In the genomic region with DNA sequence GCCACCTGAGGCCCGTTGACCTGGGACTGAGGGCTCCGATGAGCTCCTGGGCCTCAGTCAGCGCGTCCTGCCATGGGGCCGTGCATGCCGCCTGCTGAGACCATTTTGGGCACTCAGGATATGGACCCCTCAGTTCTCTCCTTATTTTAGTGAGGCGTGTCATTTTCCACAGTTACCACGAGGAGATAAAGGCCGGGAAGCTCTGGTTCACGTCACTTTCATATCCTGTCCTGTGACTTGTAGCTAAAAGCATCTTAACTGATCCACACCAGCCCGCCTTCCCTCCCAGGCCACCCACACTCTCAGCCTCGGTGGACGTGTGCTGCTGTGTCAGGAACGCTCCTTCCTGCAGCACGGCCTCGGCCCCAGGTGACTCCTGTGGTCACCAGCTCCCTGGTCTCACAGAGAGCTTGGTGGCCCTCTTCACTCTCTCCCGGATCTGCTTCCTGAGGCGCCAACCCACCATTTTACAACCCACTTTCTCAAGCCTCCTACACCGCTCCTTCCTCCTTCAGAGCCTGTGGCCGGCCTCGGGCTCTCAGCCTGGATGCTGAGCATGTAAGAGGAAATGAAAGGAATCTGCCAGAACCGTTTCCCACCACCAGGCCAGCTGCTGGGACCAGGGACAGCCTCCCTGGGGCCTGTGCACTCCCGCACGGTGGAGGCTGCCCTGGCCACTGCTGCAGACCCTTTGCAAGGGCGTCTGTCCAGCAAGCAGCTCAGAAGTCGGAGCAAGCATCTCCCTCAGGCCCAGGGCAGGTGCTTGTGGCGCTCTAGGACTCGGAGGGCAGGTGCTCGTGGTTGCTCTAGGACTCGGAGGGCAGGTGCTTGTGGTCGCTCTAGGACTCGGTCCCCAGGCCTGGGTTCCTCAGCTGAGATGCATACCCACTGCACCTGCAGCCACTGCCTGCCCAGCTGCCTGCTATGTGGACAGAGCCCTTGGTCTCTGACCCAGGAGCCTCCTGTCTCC, we compare ENCODE assay signal across 15 cellular contexts. TPM values are rescaled to one million over a fixed set of nuclear protein-coding genes. Genes with fewer than 3 reads are reported as not detected.
A peak's percentile ranks its signal among the peaks of the same experiment; 100 is the strongest.
DNase-seq lines count a peak whose midpoint lies in the region; ATAC-seq and TF ChIP-seq lines count a peak whose summit lies in the region.
"Had no signal": no experiment of that assay in that cellular context is flagged by ENCODE, and none has a peak within 500 bp of the region (broad histone marks: within the 10 kb centered on the region; RNA-seq: fewer than 3 reads in every experiment).

No MANE protein-coding gene starts in this region.

- H2AFZ ChIP-seq in DND-41 (ENCODE audit: low read depth, low read length), result no peak overlapping the region
- no peak overlapping the region for H2AFZ ChIP-seq in OCI-LY7 (ENCODE audit: low read length)
- H2AFZ ChIP-seq: PC-9 had no signal

- peak; percentile 53 for DNase-seq in CD1c-positive myeloid dendritic cell (ENCODE audit: extremely low spot score)
- DNase-seq in DND-41, result peak; percentile 26
- peak; percentile 77 for DNase-seq in OCI-LY7 (ENCODE audit: low spot score)
- peak; percentile 35 for DNase-seq in fibroblast of villous mesenchyme (ENCODE audit: low read depth)
- no peak for DNase-seq in type B pancreatic cell (ENCODE audit: extremely low spot score, unreplicated experiment)
- no peak for DNase-seq in glomerular visceral epithelial cell (ENCODE audit: extremely low spot score)
- DNase-seq in hepatic stellate cell (ENCODE audit: low spot score), result no peak
- DNase-seq: body of pancreas, Karpas-422, left cardiac atrium, natural killer cell, NCI-H2227 treated with DMSO at 0.1 percent for 48 hours, PC-9, right lobe of liver, T-helper 9 cell had no signal

- no peak overlapping the region for H3K4me2 ChIP-seq in DND-41 (ENCODE audit: insufficient read depth, low read length)
- no peak overlapping the region for H3K4me2 ChIP-seq in OCI-LY7 (ENCODE audit: low read length)
- H3K4me2 ChIP-seq: PC-9 had no signal

- no peak overlapping the region for H3K9ac ChIP-seq in DND-41 (ENCODE audit: low read depth, low read length)

- no peak overlapping the region for H3K27ac Mint-ChIP-seq in type B pancreatic cell
- H3K27ac Mint-ChIP-seq: natural killer cell had no signal

- H3K9me3 ChIP-seq in DND-41 (ENCODE audit: insufficient read depth, low read length, severe bottlenecking) (no peaks in the 10 kb centered on the region), OCI-LY7 (ENCODE audit: low read length) (no peaks in the 10 kb centered on the region)
- H3K9me3 ChIP-seq: body of pancreas, right lobe of liver had no signal

- H3K9me2 ChIP-seq in OCI-LY7 (ENCODE audit: insufficient read depth, low read length), result no peaks in the 10 kb centered on the region

- no peak for ATAC-seq in DND-41 (ENCODE audit: insufficient read depth, low read depth)
- ATAC-seq: body of pancreas, left cardiac atrium, natural killer cell had no signal

- no peaks in the 10 kb centered on the region for H3K27me3 Mint-ChIP-seq in type B pancreatic cell

- POLR2A ChIA-PET in OCI-LY7 (lab: Charles Lee), result no interaction called here

- H3K4me1 ChIP-seq in DND-41 (ENCODE audit: insufficient read depth, low read length) (peaks cover 8% of the 10 kb centered on the region), OCI-LY7 (ENCODE audit: insufficient read depth, low read length, poor library complexity, severe bottlenecking) (peaks cover 13% of the 10 kb centered on the region)

- H3K27me3 ChIP-seq in DND-41 (ENCODE audit: insufficient read depth, low read length, poor library complexity), result no peaks in the 10 kb centered on the region
- H3K27me3 ChIP-seq: body of pancreas, right lobe of liver had no signal

- no peak for TF ChIP-seq CTCF in DND-41 (IDR thresholded peaks at IDR 0.05; ENCODE audit: borderline replicate concordance, extremely low read depth, low read length, poor library complexity, severe bottlenecking)
- no peak for TF ChIP-seq CTCF in OCI-LY7 (conservative IDR thresholded peaks at IDR 0.05; ENCODE audit: low read length)
- TF ChIP-seq CTCF in fibroblast of villous mesenchyme (IDR thresholded peaks at IDR 0.05; ENCODE audit: insufficient read depth, low read depth, low read length), result no peak
- TF ChIP-seq CTCF in type B pancreatic cell (conservative IDR thresholded peaks at IDR 0.05), result no peak

- H3K36me3 Mint-ChIP-seq in type B pancreatic cell, result peaks cover 14% of the 10 kb centered on the region
- H3K36me3 Mint-ChIP-seq: natural killer cell had no signal

- H3K27ac ChIP-seq in DND-41 (ENCODE audit: low read length) (peak overlapping the region; percentile 37; the same call in 1 of the 2 replicates), OCI-LY7 (ENCODE audit: low read depth, low read length, poor library complexity, severe bottlenecking) (no peak overlapping the region)
- H3K27ac ChIP-seq: body of pancreas, PC-9 had no signal

- H3K36me3 ChIP-seq in DND-41 (ENCODE audit: insufficient read depth, low read length) (peaks cover 26% of the 10 kb centered on the region), OCI-LY7 (ENCODE audit: insufficient read depth, low read length) (no peaks in the 10 kb centered on the region)
- H3K36me3 ChIP-seq: right lobe of liver had no signal

- intact Hi-C loops in OCI-LY7 (cut with micrococcal nuclease; ENCODE audit: unreplicated experiment), result loop anchor here (2.0 kb wide), 1 partner anchor 15 kb away; no protein-coding TSS in a partner anchor

- peaks cover 2% of the 10 kb centered on the region for H4K20me1 ChIP-seq in DND-41 (ENCODE audit: insufficient read depth, low read length)
- no peaks in the 10 kb centered on the region for H4K20me1 ChIP-seq in OCI-LY7 (ENCODE audit: insufficient read depth, low read length)

- no peaks in the 10 kb centered on the region for H3K9me3 Mint-ChIP-seq in type B pancreatic cell
- H3K9me3 Mint-ChIP-seq: natural killer cell had no signal

- BruUV-seq in OCI-LY7 (replicated peaks; lab: Mats Ljungman, UMichigan), result no TSS peak

- H3K79me2 ChIP-seq in DND-41 (ENCODE audit: insufficient read depth, low read length), result no peaks in the 10 kb centered on the region
- H3K79me2 ChIP-seq in OCI-LY7 (ENCODE audit: insufficient read depth, low read depth, low read length), result no peaks in the 10 kb centered on the region

- no peak overlapping the region for H3K4me3 Mint-ChIP-seq in type B pancreatic cell
- H3K4me3 Mint-ChIP-seq: natural killer cell had no signal

- CTCF ChIA-PET in OCI-LY7 (lab: Charles Lee; ENCODE audit: unreplicated experiment), result interaction anchor here (0.6 kb wide), 1 partner anchor 96 kb away, joined by 3 read pairs; no protein-coding TSS in a partner anchor

- H3K4me3 ChIP-seq in DND-41 (ENCODE audit: low read depth in 1 of 2, low read length in 2 of 2) (no peak overlapping the region), OCI-LY7 (ENCODE audit: low read depth, low read length, poor library complexity, severe bottlenecking) (no peak overlapping the region), fibroblast of villous mesenchyme (ENCODE audit: low read depth, low read length) (no peak overlapping the region)
- H3K4me3 ChIP-seq: body of pancreas, PC-9, right lobe of liver had no signal

- H3K4me1 Mint-ChIP-seq in type B pancreatic cell (ENCODE audit: unreplicated experiment), result peaks cover 29% of the 10 kb centered on the region

RNA-seq across cellular contexts. Expression of a gene that starts 23.9 kb away (rescaled TPM):
- 94.4 and 111 TPM in 2 replicates for total RNA-seq in OCI-LY7 (2014; rRNA removed; shearing (Covaris generic))
- total RNA-seq in OCI-LY7 (2022) (299 and 364 TPM in 2 replicates), fibroblast of villous mesenchyme (274 and 280 TPM in 2 replicates), type B pancreatic cell (ENCODE audit: low replicate concordance) (228 and 326 TPM in 2 replicates)

RNA-seq across cellular contexts. Expression of a gene that starts 56.3 kb away (rescaled TPM):
- 374 and 388 TPM in 2 replicates for total RNA-seq in OCI-LY7 (2014; rRNA removed; shearing (Covaris generic))
- total RNA-seq in OCI-LY7 (2022), result 300 and 320 TPM in 2 replicates
- total RNA-seq in fibroblast of villous mesenchyme, result 56.1 and 64.4 TPM in 2 replicates
- 97.0 and 97.1 TPM in 2 replicates for total RNA-seq in type B pancreatic cell (ENCODE audit: low replicate concordance)

Comparison
In these comparisons a context has a peak if more than half of its experiments do, and no peak if none do; other contexts are left out.
1. DNase-seq: peak in CD1c-positive myeloid dendritic cell (single experiment), DND-41 (single experiment), OCI-LY7 (single experiment) and fibroblast of villous mesenchyme (single experiment); none in type B pancreatic cell (single experiment), glomerular visceral epithelial cell (single experiment) and hepatic stellate cell (single experiment).